32 cellular contexts compared by ENCODE assay signal in the genomic region with DNA sequence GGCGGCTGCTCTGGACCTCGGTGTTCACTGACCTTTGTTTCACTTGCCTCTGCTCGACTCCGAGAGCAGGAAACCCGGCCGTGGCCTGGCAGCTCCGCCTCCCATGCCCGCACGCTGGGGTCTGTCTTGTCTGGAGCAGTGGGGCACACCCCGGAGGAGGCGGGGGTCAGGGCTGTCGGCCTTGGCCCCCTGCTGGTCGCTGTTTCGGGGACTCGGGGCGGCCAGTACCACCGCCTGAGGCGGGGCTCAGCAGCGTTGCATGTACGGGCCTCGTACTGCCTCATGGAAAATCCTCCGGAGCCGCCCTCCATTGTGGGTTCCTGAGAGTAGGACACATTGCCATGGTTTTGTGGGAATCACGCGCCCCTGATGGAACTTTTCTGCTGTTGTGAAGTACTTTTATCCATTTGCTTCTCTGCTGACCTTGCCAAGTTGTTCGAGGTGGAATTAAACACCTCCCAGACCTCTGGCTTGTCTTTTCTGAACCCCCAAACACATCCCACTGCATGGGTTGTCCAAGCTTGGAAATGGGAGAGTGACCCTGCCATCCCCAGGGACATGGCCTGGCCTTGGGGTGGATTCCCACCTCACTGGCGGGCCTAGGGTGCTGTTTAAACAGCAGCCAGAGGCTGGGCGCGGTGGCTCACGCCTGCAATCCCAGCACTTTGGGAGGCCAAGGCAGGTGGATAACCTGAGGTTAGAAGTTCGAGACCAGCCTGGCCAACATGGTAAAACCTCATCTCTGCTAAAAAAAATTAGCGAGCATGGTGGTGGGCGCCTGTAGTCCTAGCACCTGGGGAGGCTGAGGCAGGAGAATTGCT. TPM values are rescaled to one million over a fixed set of nuclear protein-coding genes. Genes with fewer than 3 reads are reported as not detected.
DNase-seq lines count a peak whose midpoint lies in the region; ATAC-seq, FAIRE-seq and TF ChIP-seq lines count a peak whose summit lies in the region.
"Had no signal": no experiment of that assay in that cellular context is flagged by ENCODE, and none has a peak within 500 bp of the region (broad histone marks: within the 10 kb centered on the region; RNA-seq: fewer than 3 reads in every experiment).

No MANE protein-coding gene starts in this region.

- no peak for TF ChIP-seq EP300 in HepG2 (IDR thresholded peaks at IDR 0.05; ENCODE audit: low read depth in 2 of 2, low read length in 2 of 2)
- TF ChIP-seq EP300 in HepG2 (CRISPR knock-in tag; IDR thresholded peaks at IDR 0.05; ENCODE audit: borderline replicate concordance) = no peak

- no peaks in the 10 kb centered on the region for H3K27me3 Mint-ChIP-seq in chondrocyte (ENCODE audit: low read depth)
- H3K27me3 Mint-ChIP-seq: IgD-negative memory B cell had no signal

- no peaks in the 10 kb centered on the region for H4K20me1 ChIP-seq in HepG2 (ENCODE audit: insufficient read depth, low read length)
- H4K20me1 ChIP-seq in GM23248 (ENCODE audit: insufficient read depth) = no peaks in the 10 kb centered on the region

- TF ChIP-seq RAD21 in HepG2 (CRISPR knock-in tag; IDR thresholded peaks at IDR 0.05) = no peak

- POLR2A ChIA-PET in HepG2 (lab: Yijun Ruan, JAX) = interaction anchor here (0.6 to 1.5 kb wide), 3 partner anchors 95 to 103 kb away, joined by 3 read pairs; partner anchors contain the start of gene FAM174C

- intact Hi-C loops in left ventricle myocardium inferior (cut with micrococcal nuclease) = no loop called here
- intact Hi-C loops in HepG2 (cut with micrococcal nuclease; ENCODE audit: unreplicated experiment) = no loop called here

- H3K79me2 ChIP-seq in HepG2 (ENCODE audit: insufficient read depth, low read length) (no peaks in the 10 kb centered on the region), GM23248 (ENCODE audit: insufficient read depth) (no peaks in the 10 kb centered on the region)
- H3K79me2 ChIP-seq: hepatocyte had no signal

- no peak for DNase-seq in left ventricle myocardium inferior
- no peak for DNase-seq in right atrium auricular region (ENCODE audit: low spot score)
- DNase-seq in chondrocyte (ENCODE audit: low spot score) = no peak
- no peak for DNase-seq in HepG2 (ENCODE audit: low spot score)
- DNase-seq in NCI-H1417 (lab: John Stamatoyannopoulos, UW) = no peak
- DNase-seq in GM23248 = no peak
- DNase-seq: activated CD4-positive, alpha-beta T cell treated with anti-CD3 and anti-CD28 coated beads, Interleukin-2, amount 50 U/mL, for 4 hours; activated gamma-delta T cell treated with Interleukin-2 at 50 U/mL for 16 hours; activated naive CD8-positive, alpha-beta T cell treated with anti-CD3 and anti-CD28 coated beads, Interleukin-2, amount 50 U/mL, for 24 hours; activated T-cell treated with anti-CD3 and anti-CD28 coated beads, Interleukin-2, amount 50 U/mL, for 48 hours; caudate nucleus; DMS79; lower lobe of right lung; naive thymus-derived CD4-positive, alpha-beta T cell; NCI-H446 treated with DMSO at 0.1 percent for 48 hours; NCI-H774; occipital lobe; psoas muscle; RPMI8226; stimulated activated naive B cell treated with anti-CD40 and anti-IgM and Interleukin-4, amounts not matched to agents 10 μg/mL and 1 μg/mL and 100 μg/mL, for 72 hours; T-helper 17 cell had no signal

- CTCF ChIA-PET in HepG2 (lab: Yijun Ruan, JAX; ENCODE audit: low intra/inter-chr PET ratio, low total read pairs) = no interaction called here

- TF ChIP-seq POLR2A in HepG2 (IDR thresholded peaks at IDR 0.05; ENCODE audit: insufficient read depth in 1 of 2, low read depth in 2 of 2, low read length in 2 of 2) = no peak

- TF ChIP-seq CTCF in left ventricle myocardium inferior (IDR thresholded peaks at IDR 0.05; ENCODE audit: borderline replicate concordance) = peak; percentile 14
- TF ChIP-seq CTCF in right atrium auricular region (IDR thresholded peaks at IDR 0.05) = no peak
- peak; percentile 36 for TF ChIP-seq CTCF in chondrocyte (IDR thresholded peaks at IDR 0.05)
- peak; percentile 55 for TF ChIP-seq CTCF in HepG2 (CRISPR knock-in tag; IDR thresholded peaks at IDR 0.05)

- no peak overlapping the region for H2AFZ ChIP-seq in HepG2 (ENCODE audit: low read length)
- no peak overlapping the region for H2AFZ ChIP-seq in GM23248
- H2AFZ ChIP-seq: hepatocyte had no signal

- no TSS peak for BruUV-seq in HepG2 (replicated peaks; lab: Mats Ljungman, UMichigan)

- H3K27ac Mint-ChIP-seq in chondrocyte (ENCODE audit: unreplicated experiment) = no peak overlapping the region
- H3K27ac Mint-ChIP-seq: activated naive CD8-positive, alpha-beta T cell treated with anti-CD3 and anti-CD28 coated beads, Interleukin-2, amount 50 U/mL, for 24 hours; dendritic cell treated with granulocyte-macrophage colony-stimulating factor and Interleukin-4, amounts not matched to agents 40 ng/mL and 50 ng/mL, for 4 days; naive thymus-derived CD4-positive, alpha-beta T cell; stimulated activated naive B cell treated with anti-CD40 and anti-IgM and Interleukin-4, amounts not matched to agents 10 μg/mL and 1 μg/mL and 100 μg/mL, for 72 hours; T-helper 17 cell had no signal

- H3K9ac ChIP-seq in HepG2 (ENCODE audit: insufficient read depth, low read depth, low read length) (no peak overlapping the region), GM23248 (no peak overlapping the region)

- H3K27ac ChIP-seq in left ventricle myocardium inferior (replicated peaks) (no peak overlapping the region), right atrium auricular region (no peak overlapping the region), HepG2 (ENCODE audit: extremely low read length, insufficient read depth, low read length) (peak overlapping the region; percentile 50), GM23248 (no peak overlapping the region)
- H3K27ac ChIP-seq: hepatocyte, lower lobe of right lung, psoas muscle, suprapubic skin had no signal

- H3K4me1 ChIP-seq in left ventricle myocardium inferior (peaks cover 25% of the 10 kb centered on the region), right atrium auricular region (peaks cover 0 to 30% of the 10 kb centered on the region in 2 donors), HepG2 (ENCODE audit: insufficient read depth, low read length) (peaks cover 54% of the 10 kb centered on the region), GM23248 (ENCODE audit: insufficient read depth) (no peaks in the 10 kb centered on the region)

- WGBS in HepG2 (ENCODE audit: low lambda C conversion rate) = 91% methylated on average over 11 of the region's 33 CpGs
- 86 to 93% methylated on average over 31 to 33 of the region's 33 CpGs for WGBS in GM23248 (ENCODE audit: low coverage in 1 of 2, low lambda C conversion rate in 2 of 2, missing lambda C conversion rate in 2 of 2), 2 experiments

- ATAC-seq in HepG2 (peak; percentile 31), HG03460 (IDR thresholded peaks at IDR 0.05; ENCODE audit: unreplicated experiment) (no peak), HG02759 (IDR thresholded peaks at IDR 0.05; ENCODE audit: unreplicated experiment) (no peak)
- ATAC-seq: activated naive CD8-positive, alpha-beta T cell treated with anti-CD3 and anti-CD28 coated beads, Interleukin-2, amount 50 U/mL, for 24 hours; lower lobe of right lung; naive thymus-derived CD4-positive, alpha-beta T cell; psoas muscle; stimulated activated naive B cell treated with anti-CD40 and anti-IgM and Interleukin-4, amounts not matched to agents 10 μg/mL and 1 μg/mL and 100 μg/mL, for 72 hours; T-helper 17 cell had no signal

- H3K9me3 Mint-ChIP-seq in chondrocyte (ENCODE audit: low read depth) = no peaks in the 10 kb centered on the region
- H3K9me3 Mint-ChIP-seq: activated naive CD8-positive, alpha-beta T cell treated with anti-CD3 and anti-CD28 coated beads, Interleukin-2, amount 50 U/mL, for 24 hours; dendritic cell treated with granulocyte-macrophage colony-stimulating factor and Interleukin-4, amounts not matched to agents 40 ng/mL and 50 ng/mL, for 4 days had no signal

- H3K9me3 ChIP-seq in left ventricle myocardium inferior (replicated peaks) (no peaks in the 10 kb centered on the region), right atrium auricular region (no peaks in the 10 kb centered on the region), HepG2 (ENCODE audit: low read length) (no peaks in the 10 kb centered on the region), GM23248 (ENCODE audit: low read depth) (no peaks in the 10 kb centered on the region)
- H3K9me3 ChIP-seq: lower lobe of right lung, psoas muscle, suprapubic skin had no signal

- no peaks in the 10 kb centered on the region for H3K27me3 ChIP-seq in left ventricle myocardium inferior (ENCODE audit: low read depth)
- no peaks in the 10 kb centered on the region for H3K27me3 ChIP-seq in right atrium auricular region
- no peaks in the 10 kb centered on the region for H3K27me3 ChIP-seq in HepG2 (ENCODE audit: control insufficient read depth in 1 of 2, insufficient read depth in 2 of 2, low read length in 2 of 2)
- no peaks in the 10 kb centered on the region for H3K27me3 ChIP-seq in GM23248 (replicated peaks; ENCODE audit: insufficient read depth)
- H3K27me3 ChIP-seq: hepatocyte, suprapubic skin had no signal

- H3K36me3 Mint-ChIP-seq in chondrocyte (ENCODE audit: low read depth) = peaks cover 16% of the 10 kb centered on the region
- H3K36me3 Mint-ChIP-seq: IgD-negative memory B cell had no signal

- H3F3A ChIP-seq in GM23248 (ENCODE audit: insufficient read depth) = peaks cover 16% of the 10 kb centered on the region

- peaks cover 19% of the 10 kb centered on the region for H3K4me1 Mint-ChIP-seq in chondrocyte (ENCODE audit: low read depth)

- no peak overlapping the region for H3K4me3 Mint-ChIP-seq in chondrocyte (ENCODE audit: unreplicated experiment)
- H3K4me3 Mint-ChIP-seq: activated naive CD8-positive, alpha-beta T cell treated with anti-CD3 and anti-CD28 coated beads, Interleukin-2, amount 50 U/mL, for 24 hours; dendritic cell treated with granulocyte-macrophage colony-stimulating factor and Interleukin-4, amounts not matched to agents 40 ng/mL and 50 ng/mL, for 4 days; naive thymus-derived CD4-positive, alpha-beta T cell; stimulated activated naive B cell treated with anti-CD40 and anti-IgM and Interleukin-4, amounts not matched to agents 10 μg/mL and 1 μg/mL and 100 μg/mL, for 72 hours; T-helper 17 cell had no signal

- peaks cover 31% of the 10 kb centered on the region for H3K36me3 ChIP-seq in left ventricle myocardium inferior
- peaks cover 29% of the 10 kb centered on the region for H3K36me3 ChIP-seq in right atrium auricular region
- H3K36me3 ChIP-seq in HepG2 (replicated peaks in 1 of 2; ENCODE audit: control insufficient read depth in 1 of 2, insufficient read depth in 2 of 2, low read length in 2 of 2) = no peaks in the 10 kb centered on the region; a peak in 1 of 5 replicates
- H3K36me3 ChIP-seq in GM23248 (ENCODE audit: low read depth) = 0 out of 2 replicates have a peak, but pooled peaks cover 3% of the 10 kb centered on the region

- in situ Hi-C loops in HepG2 (cut with HindIII; ENCODE audit: extremely low pct_ligation_motif_present, low pct_unique_long_range_greater_than_20kb) (no loop called here), GM23248 (cut with MboI) (no loop called here)

- H3K4me3 ChIP-seq in left ventricle myocardium inferior (no peak overlapping the region), right atrium auricular region (no peak overlapping the region), HepG2 (replicated peaks in 1 of 3; ENCODE audit: insufficient read depth in 1 of 3, low read depth in 2 of 3, low read length in 3 of 3) (peak overlapping the region in 1 of 3 experiments; percentile 21; a peak in 1 of 6 replicates), GM23248 (no peak overlapping the region)
- H3K4me3 ChIP-seq: hepatocyte, lower lobe of right lung, psoas muscle, suprapubic skin had no signal

- H3K9me2 ChIP-seq in GM23248 (ENCODE audit: insufficient read depth) = no peaks in the 10 kb centered on the region

- no peak for FAIRE-seq in HepG2 (lab: Jason Lieb, UNC)
- FAIRE-seq: astrocyte, endometrium, frontal cortex, GM18507, TTC549 had no signal

- H3K4me2 ChIP-seq in HepG2 (ENCODE audit: low read depth, low read length) = no peak overlapping the region
- no peak overlapping the region for H3K4me2 ChIP-seq in GM23248 (ENCODE audit: unreplicated experiment)
- H3K4me2 ChIP-seq: hepatocyte had no signal

RNA-seq across cellular contexts. Expression of gene NDUFS7, which starts 5.5 kb away (rescaled TPM):
- total RNA-seq in left ventricle myocardium inferior = 380 TPM
- total RNA-seq in right atrium auricular region = 100 to 1,000 TPM; 234 to 326 TPM
- 57.3 to 66.1 TPM (median 57.8 TPM) in 3 replicates for total RNA-seq in chondrocyte
- 41.9 and 66.9 TPM in 2 replicates for total RNA-seq in HepG2 (2016; rRNA removed; fragmentation: Illumina TruSeq; extraction: Trizol)
- total RNA-seq in HepG2 (2016; cell fraction: cytosol; rRNA removed; fragmentation: Illumina TruSeq; extraction: Trizol; ENCODE audit: low read depth) = 18.8 and 21.5 TPM in 2 replicates
- total RNA-seq in HepG2 (2016; cell fraction: insoluble cytoplasmic fraction; rRNA removed; fragmentation: Illumina TruSeq; extraction: Trizol) = 44.6 and 65.2 TPM in 2 replicates
- 20.5 and 26.2 TPM in 2 replicates for total RNA-seq in HepG2 (2016; cell fraction: membrane; rRNA removed; fragmentation: Illumina TruSeq; extraction: Trizol)
- total RNA-seq in HepG2 (2016; cell fraction: nucleus; rRNA removed; fragmentation: Illumina TruSeq; extraction: Trizol) = 38.7 and 47.0 TPM in 2 replicates
- 34.3 and 39.2 TPM in 2 replicates for polyA plus RNA-seq in HepG2 (2011; rRNA removed)
- polyA plus RNA-seq in HepG2 (2011; cell fraction: cytosol; rRNA removed) = 40.7 and 105 TPM in 2 replicates
- polyA plus RNA-seq in HepG2 (2011; cell fraction: nucleus; rRNA removed) = 81.3 and 103 TPM in 2 replicates
- polyA plus RNA-seq in HepG2 (2012) = 23.8 and 33.4 TPM in 2 replicates
- polyA plus RNA-seq in HepG2 (2016; cell fraction: cytosol; fragmentation: Illumina TruSeq; extraction: Trizol; ENCODE audit: low read depth) = 23.8 and 28.5 TPM in 2 replicates
- polyA plus RNA-seq in HepG2 (2016; cell fraction: insoluble cytoplasmic fraction; fragmentation: Illumina TruSeq; extraction: Trizol; ENCODE audit: low read depth) = 44.9 and 52.6 TPM in 2 replicates
- polyA plus RNA-seq in HepG2 (2016; cell fraction: membrane; fragmentation: Illumina TruSeq; extraction: Trizol; ENCODE audit: low read depth) = 17.9 and 21.2 TPM in 2 replicates
- polyA plus RNA-seq in HepG2 (2016; cell fraction: nucleus; fragmentation: Illumina TruSeq; extraction: Trizol; ENCODE audit: insufficient read depth, low read depth) = 72.2 and 84.5 TPM in 2 replicates
- 40.5 and 74.3 TPM in 2 replicates for polyA minus RNA-seq in HepG2 (2011; rRNA and poly(A)+ RNA removed; ENCODE audit: low replicate concordance)
- 34.4 and 46.1 TPM in 2 replicates for polyA minus RNA-seq in HepG2 (2011; cell fraction: cytosol; rRNA and poly(A)+ RNA removed)
- polyA minus RNA-seq in HepG2 (2011; cell fraction: nucleus; rRNA and poly(A)+ RNA removed) = 8.9 and 9.0 TPM in 2 replicates
- total RNA-seq in GM23248 (2014; rRNA removed; shearing (Covaris generic)) = 64.1 and 67.1 TPM in 2 replicates
- polyA plus RNA-seq in GM23248 (2016; fragmentation: Nextera tagmentation; extraction: Ambion mirVana) = 173 and 177 TPM in 2 replicates

RNA-seq across cellular contexts. Expression of gene GAMT, which starts 23.2 kb away (rescaled TPM):
- total RNA-seq in left ventricle myocardium inferior (77.0 TPM), right atrium auricular region (10 to 100 TPM; 45.8 to 92.5 TPM), chondrocyte (30.1 to 34.3 TPM (median 32.5 TPM) in 3 replicates), HepG2 (2016; rRNA removed; fragmentation: Illumina TruSeq; extraction: Trizol) (113 and 124 TPM in 2 replicates)
- total RNA-seq in HepG2 (2016; cell fraction: cytosol; rRNA removed; fragmentation: Illumina TruSeq; extraction: Trizol; ENCODE audit: low read depth) = 167 and 206 TPM in 2 replicates
- 112 and 125 TPM in 2 replicates for total RNA-seq in HepG2 (2016; cell fraction: insoluble cytoplasmic fraction; rRNA removed; fragmentation: Illumina TruSeq; extraction: Trizol)
- total RNA-seq in HepG2 (2016; cell fraction: membrane; rRNA removed; fragmentation: Illumina TruSeq; extraction: Trizol) = 130 and 170 TPM in 2 replicates
- 42.6 and 51.4 TPM in 2 replicates for total RNA-seq in HepG2 (2016; cell fraction: nucleus; rRNA removed; fragmentation: Illumina TruSeq; extraction: Trizol)
- polyA plus RNA-seq in HepG2 (2011; rRNA removed) (115 and 120 TPM in 2 replicates), GM23248 (2016; fragmentation: Nextera tagmentation; extraction: Ambion mirVana) (40.1 and 43.1 TPM in 2 replicates)
- polyA plus RNA-seq in HepG2 (2011; cell fraction: cytosol; rRNA removed) = 103 and 156 TPM in 2 replicates
- polyA plus RNA-seq in HepG2 (2011; cell fraction: nucleus; rRNA removed) = 88.3 and 90.1 TPM in 2 replicates
- 74.3 and 76.0 TPM in 2 replicates for polyA plus RNA-seq in HepG2 (2012)
- polyA plus RNA-seq in HepG2 (2016; cell fraction: cytosol; fragmentation: Illumina TruSeq; extraction: Trizol; ENCODE audit: low read depth) = 282 and 316 TPM in 2 replicates
- polyA plus RNA-seq in HepG2 (2016; cell fraction: insoluble cytoplasmic fraction; fragmentation: Illumina TruSeq; extraction: Trizol; ENCODE audit: low read depth) = 152 and 183 TPM in 2 replicates
- 195 and 222 TPM in 2 replicates for polyA plus RNA-seq in HepG2 (2016; cell fraction: membrane; fragmentation: Illumina TruSeq; extraction: Trizol; ENCODE audit: low read depth)
- polyA plus RNA-seq in HepG2 (2016; cell fraction: nucleus; fragmentation: Illumina TruSeq; extraction: Trizol; ENCODE audit: insufficient read depth, low read depth) = 119 and 134 TPM in 2 replicates
- polyA minus RNA-seq in HepG2 (2011; rRNA and poly(A)+ RNA removed; ENCODE audit: low replicate concordance) = 46.3 and 144 TPM in 2 replicates
- polyA minus RNA-seq in HepG2 (2011; cell fraction: cytosol; rRNA and poly(A)+ RNA removed) = 48.8 and 63.0 TPM in 2 replicates
- polyA minus RNA-seq in HepG2 (2011; cell fraction: nucleus; rRNA and poly(A)+ RNA removed) = 20.3 and 21.1 TPM in 2 replicates
- total RNA-seq in GM23248 (2014; rRNA removed; shearing (Covaris generic)) = 39.8 and 43.7 TPM in 2 replicates

RNA-seq across cellular contexts. Expression of gene DAZAP1, which starts 29.2 kb away (rescaled TPM):
- 81.8 TPM for total RNA-seq in left ventricle myocardium inferior
- total RNA-seq in right atrium auricular region = 10 to 100 TPM; 32.6 to 47.5 TPM
- 81.1 to 88.0 TPM (median 82.5 TPM) in 3 replicates for total RNA-seq in chondrocyte
- 50.5 and 79.2 TPM in 2 replicates for total RNA-seq in HepG2 (2016; rRNA removed; fragmentation: Illumina TruSeq; extraction: Trizol)
- 72.9 and 77.7 TPM in 2 replicates for total RNA-seq in HepG2 (2016; cell fraction: cytosol; rRNA removed; fragmentation: Illumina TruSeq; extraction: Trizol; ENCODE audit: low read depth)
- 43.4 and 84.1 TPM in 2 replicates for total RNA-seq in HepG2 (2016; cell fraction: insoluble cytoplasmic fraction; rRNA removed; fragmentation: Illumina TruSeq; extraction: Trizol)
- total RNA-seq in HepG2 (2016; cell fraction: membrane; rRNA removed; fragmentation: Illumina TruSeq; extraction: Trizol) = 104 and 106 TPM in 2 replicates
- total RNA-seq in HepG2 (2016; cell fraction: nucleus; rRNA removed; fragmentation: Illumina TruSeq; extraction: Trizol) = 38.3 and 43.3 TPM in 2 replicates
- polyA plus RNA-seq in HepG2 (2011; rRNA removed) = 58.7 and 63.3 TPM in 2 replicates
- 37.8 and 48.2 TPM in 2 replicates for polyA plus RNA-seq in HepG2 (2011; cell fraction: cytosol; rRNA removed)
- polyA plus RNA-seq in HepG2 (2011; cell fraction: nucleus; rRNA removed) = 99.5 and 105 TPM in 2 replicates
- polyA plus RNA-seq in HepG2 (2012) = 48.3 and 71.8 TPM in 2 replicates
- polyA plus RNA-seq in HepG2 (2016; cell fraction: cytosol; fragmentation: Illumina TruSeq; extraction: Trizol; ENCODE audit: low read depth) = 108 and 114 TPM in 2 replicates
- polyA plus RNA-seq in HepG2 (2016; cell fraction: insoluble cytoplasmic fraction; fragmentation: Illumina TruSeq; extraction: Trizol; ENCODE audit: low read depth) = 86.3 and 104 TPM in 2 replicates
- polyA plus RNA-seq in HepG2 (2016; cell fraction: membrane; fragmentation: Illumina TruSeq; extraction: Trizol; ENCODE audit: low read depth) = 117 and 124 TPM in 2 replicates
- polyA plus RNA-seq in HepG2 (2016; cell fraction: nucleus; fragmentation: Illumina TruSeq; extraction: Trizol; ENCODE audit: insufficient read depth, low read depth) = 140 and 145 TPM in 2 replicates
- 26.8 and 58.6 TPM in 2 replicates for polyA minus RNA-seq in HepG2 (2011; rRNA and poly(A)+ RNA removed; ENCODE audit: low replicate concordance)
- 32.1 and 33.1 TPM in 2 replicates for polyA minus RNA-seq in HepG2 (2011; cell fraction: cytosol; rRNA and poly(A)+ RNA removed)
- polyA minus RNA-seq in HepG2 (2011; cell fraction: nucleus; rRNA and poly(A)+ RNA removed) = 35.5 and 41.4 TPM in 2 replicates
- total RNA-seq in GM23248 (2014; rRNA removed; shearing (Covaris generic)) = 56.6 and 59.4 TPM in 2 replicates
- 11.0 and 12.8 TPM in 2 replicates for polyA plus RNA-seq in GM23248 (2016; fragmentation: Nextera tagmentation; extraction: Ambion mirVana)

Comparison
In these comparisons a context has a peak if more than half of its experiments do, and no peak if none do; other contexts are left out.
1. CTCF ChIP-seq: peak in left ventricle myocardium inferior (single experiment), chondrocyte (single experiment) and HepG2 (single experiment); none in right atrium auricular region (0 of 2).